1 cellular context compared by ENCODE assay signal in genomic region chr1:14049965-14050364, GRCh38.
TF ChIP-seq lines count a peak whose summit lies in the region.

No MANE protein-coding gene starts in this region.

TF ChIP-seq in H1, 55 proteins besides CTCF, POLR2A, EP300 and RAD21:
- TF ChIP-seq CBX5 (IDR thresholded peaks at IDR 0.05; ENCODE audit: low read depth, low read length) (no peak), SP1 (IDR thresholded peaks at IDR 0.05; ENCODE audit: low read depth, low read length) (no peak), POLR2AphosphoS5 (IDR thresholded peaks at IDR 0.05; ENCODE audit: low read depth, low read length) (no peak), JUN (IDR thresholded peaks at IDR 0.05; ENCODE audit: low read depth, low read length) (no peak), HDAC2 (IDR thresholded peaks at IDR 0.05; ENCODE audit: borderline replicate concordance in 1 of 2, low read depth in 2 of 2, low read length in 2 of 2) (no peak), MAX (IDR thresholded peaks at IDR 0.05) (no peak), CREB1 (IDR thresholded peaks at IDR 0.05) (no peak)
